Comparison of ENCODE assay signal across 1 cellular context in genomic region chr2:37890893-37891495, GRCh38.
A peak's percentile ranks its signal among the peaks of the same experiment; 100 is the strongest.
TF ChIP-seq lines count a peak whose summit lies in the region.

No MANE protein-coding gene starts in this region.

TF ChIP-seq in HepG2, 621 proteins besides CTCF, POLR2A, EP300 and RAD21 (continued from another document and continues in another):
- TF ChIP-seq KIAA2018 (CRISPR knock-in tag; IDR thresholded peaks at IDR 0.05; ENCODE audit: borderline replicate concordance), result no peak
- no peak for TF ChIP-seq ZNF704 (CRISPR knock-in tag; IDR thresholded peaks at IDR 0.05; ENCODE audit: borderline replicate concordance)
- TF ChIP-seq KDM6A (CRISPR knock-in tag; IDR thresholded peaks at IDR 0.05; ENCODE audit: low read depth), result no peak
- TF ChIP-seq ETV5 (CRISPR knock-in tag; IDR thresholded peaks at IDR 0.05; ENCODE audit: borderline replicate concordance), result no peak
- no peak for TF ChIP-seq CC2D1A (CRISPR knock-in tag; IDR thresholded peaks at IDR 0.05)
- no peak for TF ChIP-seq MEIS1 (CRISPR knock-in tag; IDR thresholded peaks at IDR 0.05; ENCODE audit: borderline replicate concordance)
- TF ChIP-seq ZBTB25 (CRISPR knock-in tag; IDR thresholded peaks at IDR 0.05), result no peak
- 0 out of 2 replicates have a peak, but pooled peaks have one; percentile 29 for TF ChIP-seq IRF2 (CRISPR knock-in tag; IDR thresholded peaks at IDR 0.05)
- no peak for TF ChIP-seq FOXP4 (CRISPR knock-in tag; IDR thresholded peaks at IDR 0.05)
- no peak for TF ChIP-seq WIZ (CRISPR knock-in tag; IDR thresholded peaks at IDR 0.05)
- no peak for TF ChIP-seq ADNP (CRISPR knock-in tag; IDR thresholded peaks at IDR 0.05)
- no peak for TF ChIP-seq TCF7L2 (IDR thresholded peaks at IDR 0.05; ENCODE audit: low read depth, low read length)
- no peak for TF ChIP-seq ZNF44 (CRISPR knock-in tag; IDR thresholded peaks at IDR 0.05)
- no peak for TF ChIP-seq GTF2F1 (IDR thresholded peaks at IDR 0.05; ENCODE audit: low read length)
- TF ChIP-seq FOSL1 (CRISPR knock-in tag; IDR thresholded peaks at IDR 0.05; ENCODE audit: borderline replicate concordance), result no peak
- TF ChIP-seq ISL2 (CRISPR knock-in tag; IDR thresholded peaks at IDR 0.05), result 0 out of 2 replicates have a peak, but pooled peaks have one; percentile 34
- no peak for TF ChIP-seq PAXIP1 (CRISPR knock-in tag; conservative IDR thresholded peaks at IDR 0.05)
- no peak for TF ChIP-seq NR3C1 (CRISPR knock-in tag; IDR thresholded peaks at IDR 0.05)
- TF ChIP-seq ZHX1 (CRISPR knock-in tag; IDR thresholded peaks at IDR 0.05; ENCODE audit: low read depth), result no peak
- no peak for TF ChIP-seq ZNF570 (CRISPR knock-in tag; IDR thresholded peaks at IDR 0.05; ENCODE audit: borderline replicate concordance)
- no peak for TF ChIP-seq RFX5 (IDR thresholded peaks at IDR 0.05; ENCODE audit: low read depth, low read length)
- no peak for TF ChIP-seq SRSF4 (IDR thresholded peaks at IDR 0.05; ENCODE audit: low read depth, low read length, poor library complexity, severe bottlenecking)
- TF ChIP-seq ZNF33A (CRISPR knock-in tag; IDR thresholded peaks at IDR 0.05; ENCODE audit: borderline replicate concordance), result no peak
- TF ChIP-seq SMYD3 (CRISPR knock-in tag; IDR thresholded peaks at IDR 0.05), result no peak
- TF ChIP-seq ZNF747 (CRISPR knock-in tag; IDR thresholded peaks at IDR 0.05; ENCODE audit: borderline replicate concordance), result no peak
- no peak for TF ChIP-seq ZNF431 (CRISPR knock-in tag; IDR thresholded peaks at IDR 0.05; ENCODE audit: borderline replicate concordance, low read depth)
- no peak for TF ChIP-seq CBX2 (IDR thresholded peaks at IDR 0.05; ENCODE audit: low read depth, low read length)
- no peak for TF ChIP-seq CBX2 (CRISPR knock-in tag; IDR thresholded peaks at IDR 0.05; ENCODE audit: low read depth)
- no peak for TF ChIP-seq ZNF512 (CRISPR knock-in tag; IDR thresholded peaks at IDR 0.05)
- TF ChIP-seq PTBP1 (IDR thresholded peaks at IDR 0.05; ENCODE audit: low read depth, low read length, poor library complexity, severe bottlenecking), result no peak
- TF ChIP-seq SP2 (CRISPR knock-in tag; IDR thresholded peaks at IDR 0.05), result no peak
- TF ChIP-seq TIGD3 (CRISPR knock-in tag; IDR thresholded peaks at IDR 0.05; ENCODE audit: borderline replicate concordance), result no peak
- TF ChIP-seq ATF7 (IDR thresholded peaks at IDR 0.05), result no peak
- TF ChIP-seq ATF7 (CRISPR knock-in tag; IDR thresholded peaks at IDR 0.05), result no peak
- TF ChIP-seq ZBTB2 (CRISPR knock-in tag; IDR thresholded peaks at IDR 0.05; ENCODE audit: low read depth), result no peak
- TF ChIP-seq ZNF292 (CRISPR knock-in tag; IDR thresholded peaks at IDR 0.05; ENCODE audit: borderline replicate concordance, low read depth), result no peak
